In the genomic region with DNA sequence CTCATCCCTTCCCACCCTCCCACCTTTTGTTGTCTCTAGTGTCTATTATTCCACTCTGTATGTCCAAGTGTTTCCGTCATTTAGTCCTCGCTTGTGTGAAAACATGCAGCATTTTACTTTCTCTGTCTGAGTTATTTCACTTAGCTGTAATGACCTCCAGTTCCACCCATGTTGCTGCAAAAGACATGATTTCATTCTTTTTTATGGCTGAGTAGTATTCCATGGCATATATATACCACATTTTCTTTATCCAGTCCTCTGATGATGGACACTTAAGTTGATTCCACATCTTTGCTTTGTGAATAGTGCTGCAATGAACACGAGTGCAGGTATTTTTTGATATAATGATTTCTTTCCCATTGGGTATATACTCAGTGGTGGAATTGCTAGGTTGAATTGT, we compare ENCODE assay signal across 9 cellular contexts.
"Had no signal": no experiment of that assay in that cellular context is flagged by ENCODE, and none has a peak within 500 bp of the region (broad histone marks: within the 10 kb centered on the region; RNA-seq: fewer than 3 reads in every experiment).

No MANE protein-coding gene starts in this region.

- DNase-seq: GM23248, GOT3, H7, H9, HCEC 1CT, HFFc6 had no signal

- H3K9ac ChIP-seq: GM23248 had no signal

- ATAC-seq: GM23338, HCT116 had no signal

- H3K4me3 Mint-ChIP-seq: GM23338, H9, HFFc6 had no signal

- H3K9me3 ChIP-seq: HAP-1 had no signal

- H3K27ac Mint-ChIP-seq: GM23338, H9, HFFc6 had no signal

- H3K27ac ChIP-seq: GM23248 had no signal

- H3K9me3 Mint-ChIP-seq: HFFc6 had no signal

- H3K4me2 ChIP-seq: GM23338 had no signal

- H2AFZ ChIP-seq: GM23248, GM23338 had no signal

- H3K4me3 ChIP-seq: GM23248, GM23338, HAP-1 had no signal

- H3K36me3 ChIP-seq: HAP-1 had no signal
